In genomic region chr7:115724400-115725056, GRCh38 we compare ENCODE assay signal across 17 cellular contexts.
A peak's percentile ranks its signal among the peaks of the same experiment; 100 is the strongest.
DNase-seq lines count a peak whose midpoint lies in the region; ATAC-seq and TF ChIP-seq lines count a peak whose summit lies in the region.
"Had no signal": no experiment of that assay in that cellular context is flagged by ENCODE, and none has a peak within 500 bp of the region (broad histone marks: within the 10 kb centered on the region; RNA-seq: fewer than 3 reads in every experiment).

No MANE protein-coding gene starts in this region.

- H3K4me3 ChIP-seq in PC-3 (ENCODE audit: low read length) (no peak overlapping the region), sigmoid colon (no peak overlapping the region)
- H3K4me3 ChIP-seq: cardiac muscle cell, heart left ventricle, lung had no signal

- H3K36me3 ChIP-seq in PC-3 (ENCODE audit: low read depth, low read length) (no peaks in the 10 kb centered on the region), sigmoid colon (no peaks in the 10 kb centered on the region)
- H3K36me3 ChIP-seq: cardiac muscle cell, heart left ventricle, neutrophil had no signal

- no peaks in the 10 kb centered on the region for H3K27me3 Mint-ChIP-seq in mesothelial cell of epicardium (ENCODE audit: low read depth)
- peaks cover 2% of the 10 kb centered on the region for H3K27me3 Mint-ChIP-seq in osteocyte (ENCODE audit: unreplicated experiment)

- intact Hi-C loops in PC-3 (cut with micrococcal nuclease) = no loop called here
- intact Hi-C loops in sigmoid colon (cut with DNase I) = no loop called here

- H3K4me3 Mint-ChIP-seq in mesothelial cell of epicardium = no peak overlapping the region
- no peak overlapping the region for H3K4me3 Mint-ChIP-seq in osteocyte (ENCODE audit: unreplicated experiment)
- H3K4me3 Mint-ChIP-seq: activated CD4-positive, alpha-beta memory T cell treated with anti-CD3 and anti-CD28 coated beads for 36 hours; H9; type B pancreatic cell had no signal

- no peaks in the 10 kb centered on the region for H3K79me2 ChIP-seq in PC-3 (ENCODE audit: low read length)

- DNase-seq in HT1080 (ENCODE audit: low read depth) (peak; percentile 11), NCI-H1930 (lab: John Stamatoyannopoulos, UW) (peak; percentile 37 to 86), PC-3 (peak; percentile 19), mesothelial cell of epicardium (ENCODE audit: low spot score in 2 of 2, unreplicated experiment in 2 of 2) (peak in 1 of 2 experiments; percentile 67), sigmoid colon (no peak), iPS-NIHi7 (ENCODE audit: extremely low spot score) (no peak), osteocyte (ENCODE audit: extremely low spot score, unreplicated experiment) (no peak)
- DNase-seq: activated CD4-positive, alpha-beta memory T cell treated with anti-CD3 and anti-CD28 coated beads for 36 hours; H9; heart left ventricle; KG1; OCI-M1 had no signal

- peak overlapping the region; percentile 17 for H3K27ac Mint-ChIP-seq in mesothelial cell of epicardium
- H3K27ac Mint-ChIP-seq in osteocyte (ENCODE audit: unreplicated experiment) = no peak overlapping the region
- H3K27ac Mint-ChIP-seq: activated CD4-positive, alpha-beta memory T cell treated with anti-CD3 and anti-CD28 coated beads for 36 hours; H9; type B pancreatic cell had no signal

- no TSS peak for BruUV-seq in PC-3 (replicated peaks; lab: Mats Ljungman, UMichigan)

- ATAC-seq in PC-3 = no peak
- ATAC-seq in HG03045 (IDR thresholded peaks at IDR 0.05; ENCODE audit: unreplicated experiment) = no peak
- ATAC-seq: heart left ventricle had no signal

- CTCF ChIA-PET in PC-3 (lab: Charles Lee) = no interaction called here

- H3K9me3 ChIP-seq in PC-3 (ENCODE audit: low read length) = no peaks in the 10 kb centered on the region
- no peaks in the 10 kb centered on the region for H3K9me3 ChIP-seq in sigmoid colon
- H3K9me3 ChIP-seq: heart left ventricle, neutrophil had no signal

- H3K9me2 ChIP-seq in PC-3 (replicated peaks; ENCODE audit: low read length) = no peaks in the 10 kb centered on the region

- peaks cover 57% of the 10 kb centered on the region for H3K4me1 Mint-ChIP-seq in mesothelial cell of epicardium
- peaks cover 2% of the 10 kb centered on the region for H3K4me1 Mint-ChIP-seq in osteocyte (ENCODE audit: unreplicated experiment)
- H3K4me1 Mint-ChIP-seq: H9 had no signal

- POLR2A ChIA-PET in PC-3 (lab: Charles Lee; ENCODE audit: unreplicated experiment) = interaction anchor here (0.7 kb wide), 1 partner anchor 16 kb away, joined by 6 read pairs; no protein-coding TSS in a partner anchor

- no peak for TF ChIP-seq POLR2A in sigmoid colon (IDR thresholded peaks at IDR 0.05)

- no peaks in the 10 kb centered on the region for H3K4me1 ChIP-seq in PC-3 (ENCODE audit: insufficient read depth, low read length)
- peaks cover 0 to 23% (median 3%) of the 10 kb centered on the region in 4 donors for H3K4me1 ChIP-seq in sigmoid colon
- H3K4me1 ChIP-seq: heart left ventricle had no signal

- H3K4me2 ChIP-seq in PC-3 (ENCODE audit: low read length) = no peak overlapping the region

- no peaks in the 10 kb centered on the region for H3K36me3 Mint-ChIP-seq in mesothelial cell of epicardium
- no peaks in the 10 kb centered on the region for H3K36me3 Mint-ChIP-seq in osteocyte (ENCODE audit: unreplicated experiment)
- H3K36me3 Mint-ChIP-seq: activated CD4-positive, alpha-beta memory T cell treated with anti-CD3 and anti-CD28 coated beads for 36 hours; type B pancreatic cell had no signal

- H3F3A ChIP-seq in PC-3 (ENCODE audit: low read length, unreplicated experiment) = no peaks in the 10 kb centered on the region

- no peak for TF ChIP-seq EP300 in sigmoid colon (IDR thresholded peaks at IDR 0.05)

- 11 to 58% methylated on average over 3 of the region's 3 CpGs for WGBS in sigmoid colon, 2 donors

- H3K9ac ChIP-seq in PC-3 (ENCODE audit: low read length) = no peak overlapping the region

- no peak overlapping the region for H3K27ac ChIP-seq in PC-3 (ENCODE audit: low read length)
- no peak overlapping the region for H3K27ac ChIP-seq in sigmoid colon
- H3K27ac ChIP-seq: cardiac muscle cell, heart left ventricle, neutrophil had no signal

- H3K27me3 ChIP-seq in PC-3 (ENCODE audit: low read length) (peaks cover 42% of the 10 kb centered on the region), sigmoid colon (no peaks in the 10 kb centered on the region)
- H3K27me3 ChIP-seq: cardiac muscle cell, heart left ventricle, neutrophil had no signal

- H3K9me3 Mint-ChIP-seq in mesothelial cell of epicardium = no peaks in the 10 kb centered on the region
- no peaks in the 10 kb centered on the region for H3K9me3 Mint-ChIP-seq in osteocyte (ENCODE audit: unreplicated experiment)
- H3K9me3 Mint-ChIP-seq: activated CD4-positive, alpha-beta memory T cell treated with anti-CD3 and anti-CD28 coated beads for 36 hours; H9; type B pancreatic cell had no signal

- TF ChIP-seq CTCF in PC-3 (conservative IDR thresholded peaks at IDR 0.05; ENCODE audit: low read depth, low read length) (no peak), mesothelial cell of epicardium (IDR thresholded peaks at IDR 0.05; ENCODE audit: unreplicated experiment) (no peak), sigmoid colon (IDR thresholded peaks at IDR 0.05) (no peak), osteocyte (IDR thresholded peaks at IDR 0.05) (no peak)

- H2AFZ ChIP-seq in PC-3 (ENCODE audit: low read length) = no peak overlapping the region

- no peaks in the 10 kb centered on the region for H4K20me1 ChIP-seq in PC-3 (ENCODE audit: low read length)

Comparison
In these comparisons a context has a peak if more than half of its experiments do, and no peak if none do; other contexts are left out.
1. DNase-seq: peak in HT1080 (single experiment), NCI-H1930 (2 of 2) and PC-3 (single experiment); none in sigmoid colon (single experiment), iPS-NIHi7 (single experiment) and osteocyte (single experiment).